ENCODE assay signal across 9 cellular contexts in the genomic region with DNA sequence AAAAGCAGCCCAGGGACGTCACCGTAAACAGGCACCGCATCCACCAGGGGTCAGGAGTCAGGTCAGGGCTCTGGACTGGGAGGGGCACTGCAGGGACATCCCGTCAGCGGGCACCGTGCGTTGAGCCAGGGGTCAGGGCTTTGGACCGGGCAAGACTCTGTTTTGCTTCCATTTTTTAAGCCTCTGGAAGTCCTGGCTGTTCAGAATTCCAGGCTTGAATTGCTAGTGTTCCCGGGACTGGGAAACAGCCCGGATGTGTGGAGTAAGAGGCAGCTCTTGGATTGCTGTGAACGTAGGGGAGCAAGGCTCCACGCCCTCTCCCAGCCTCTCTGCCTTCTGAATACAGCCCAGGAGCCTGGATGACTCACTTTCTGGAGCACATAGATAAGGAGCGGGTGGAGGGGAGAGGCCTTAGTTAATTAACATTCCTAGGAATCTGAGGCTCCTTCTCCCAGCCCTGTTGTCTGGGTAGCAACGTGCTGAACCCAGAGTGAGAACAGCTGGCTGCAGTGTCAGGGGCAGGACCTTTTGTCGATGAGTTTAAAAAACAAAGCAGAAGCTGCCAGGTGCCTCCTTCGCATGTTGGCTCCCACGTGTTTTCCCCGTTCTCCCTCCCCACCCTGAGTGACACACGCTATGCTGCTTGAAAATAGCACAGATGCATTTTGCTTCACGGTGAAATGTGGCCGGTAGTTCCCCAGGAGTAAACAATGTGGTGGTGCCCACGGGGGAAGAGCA. TPM values are rescaled to one million over a fixed set of nuclear protein-coding genes. Genes with fewer than 3 reads are reported as not detected.
DNase-seq lines count a peak whose midpoint lies in the region; ATAC-seq and TF ChIP-seq lines count a peak whose summit lies in the region.
"Had no signal": no experiment of that assay in that cellular context is flagged by ENCODE, and none has a peak within 500 bp of the region (broad histone marks: within the 10 kb centered on the region; RNA-seq: fewer than 3 reads in every experiment).

No MANE protein-coding gene starts in this region.

- H3K4me3 Mint-ChIP-seq in natural killer cell treated with Interleukin-12 subunit alpha and Interleukin-12 subunit beta and Interleukin-15 and Interleukin-18, amount 100 ng/mL, for 72 hours: no peak overlapping the region
- H3K4me3 Mint-ChIP-seq in natural killer cell: no peak overlapping the region
- H3K4me3 Mint-ChIP-seq: naive thymus-derived CD8-positive, alpha-beta T cell had no signal

- H3K27me3 Mint-ChIP-seq in natural killer cell treated with Interleukin-12 subunit alpha and Interleukin-12 subunit beta and Interleukin-15 and Interleukin-18, amount 100 ng/mL, for 72 hours: no peaks in the 10 kb centered on the region
- no peaks in the 10 kb centered on the region for H3K27me3 Mint-ChIP-seq in natural killer cell (ENCODE audit: low read depth in 2 of 2)
- H3K27me3 Mint-ChIP-seq: naive thymus-derived CD8-positive, alpha-beta T cell had no signal

- H3K36me3 Mint-ChIP-seq in natural killer cell treated with Interleukin-12 subunit alpha and Interleukin-12 subunit beta and Interleukin-15 and Interleukin-18, amount 100 ng/mL, for 72 hours: no peaks in the 10 kb centered on the region
- no peaks in the 10 kb centered on the region for H3K36me3 Mint-ChIP-seq in natural killer cell

- peak; percentile 51 for DNase-seq in natural killer cell treated with Interleukin-12 subunit alpha and Interleukin-12 subunit beta and Interleukin-15 and Interleukin-18, amount 100 ng/mL, for 72 hours (ENCODE audit: low spot score)
- no peak for DNase-seq in natural killer cell
- DNase-seq in SK-N-MC (ENCODE audit: low read depth, low spot score): peak; percentile 52
- DNase-seq in fibroblast of gingiva (ENCODE audit: low read depth): peak; percentile 89
- peak; percentile 95 for DNase-seq in myocyte (ENCODE audit: low read depth)
- no peak for DNase-seq in RPMI8226
- no peak for DNase-seq in stimulated activated CD4-positive, alpha-beta T cell treated with anti-CD3 and anti-CD28 coated beads, Interleukin-15, amount 100 ng/mL, for 24 hours

- H3K9me3 Mint-ChIP-seq in natural killer cell treated with Interleukin-12 subunit alpha and Interleukin-12 subunit beta and Interleukin-15 and Interleukin-18, amount 100 ng/mL, for 72 hours: no peaks in the 10 kb centered on the region
- no peaks in the 10 kb centered on the region for H3K9me3 Mint-ChIP-seq in natural killer cell

- TF ChIP-seq CTCF in natural killer cell (IDR thresholded peaks at IDR 0.05): no peak

- H3K9ac ChIP-seq in SK-N-MC (ENCODE audit: insufficient read length): no peak overlapping the region

- H3K9me3 ChIP-seq in SK-N-MC (ENCODE audit: low read depth, low read length): no peaks in the 10 kb centered on the region

- H3K27ac ChIP-seq in SK-N-MC: peak overlapping the region; percentile 45; the same call in 1 of the 2 replicates

- no peaks in the 10 kb centered on the region for H3K36me3 ChIP-seq in SK-N-MC (ENCODE audit: insufficient read depth, low read length)

- no peak for ATAC-seq in natural killer cell treated with Interleukin-12 subunit alpha and Interleukin-12 subunit beta and Interleukin-15 and Interleukin-18, amount 100 ng/mL, for 72 hours
- no peak for ATAC-seq in natural killer cell
- peak; percentile 62 for ATAC-seq in HG03103 (IDR thresholded peaks at IDR 0.05; ENCODE audit: low read depth, unreplicated experiment)

- H3K4me1 Mint-ChIP-seq in natural killer cell treated with Interleukin-12 subunit alpha and Interleukin-12 subunit beta and Interleukin-15 and Interleukin-18, amount 100 ng/mL, for 72 hours (ENCODE audit: low read depth in 2 of 2): peaks cover 0 to 25% of the 10 kb centered on the region in 2 donors
- H3K4me1 Mint-ChIP-seq in natural killer cell: peaks cover 10 to 39% of the 10 kb centered on the region in 2 donors

- intact Hi-C loops in natural killer cell (cut with micrococcal nuclease): no loop called here

- H3K4me3 ChIP-seq in SK-N-MC: peak overlapping the region; percentile 36

- H3K27ac Mint-ChIP-seq in natural killer cell treated with Interleukin-12 subunit alpha and Interleukin-12 subunit beta and Interleukin-15 and Interleukin-18, amount 100 ng/mL, for 72 hours: no peak overlapping the region
- H3K27ac Mint-ChIP-seq in natural killer cell: no peak overlapping the region

RNA-seq across cellular contexts. Expression of a gene that starts 21.9 kb away (rescaled TPM):
- total RNA-seq in natural killer cell treated with Interleukin-12 subunit alpha and Interleukin-12 subunit beta and Interleukin-15 and Interleukin-18, amount 100 ng/mL, for 72 hours: 10 to 100 TPM; 89.0 to 91.2 TPM
- total RNA-seq in natural killer cell (10 to 100 TPM; 47.1 to 68.6 (median 50.7) TPM), myocyte (8.0 and 9.9 TPM in 2 replicates)
- 11.2 TPM for polyA plus RNA-seq in myocyte (2012)

Comparison
In these comparisons a context has a peak if more than half of its experiments do, and no peak if none do; other contexts are left out.
1. DNase-seq: peak in natural killer cell treated with Interleukin-12 subunit alpha and Interleukin-12 subunit beta and Interleukin-15 and Interleukin-18, amount 100 ng/mL, for 72 hours (single experiment), SK-N-MC (single experiment), fibroblast of gingiva (single experiment) and myocyte (single experiment); none in natural killer cell (single experiment), RPMI8226 (single experiment) and stimulated activated CD4-positive, alpha-beta T cell treated with anti-CD3 and anti-CD28 coated beads, Interleukin-15, amount 100 ng/mL, for 24 hours (single experiment).